In genomic region chr19:52847352-52847751, GRCh38 we compare ENCODE assay signal across 6 cellular contexts. TPM values are rescaled to one million over a fixed set of nuclear protein-coding genes. Genes with fewer than 3 reads are reported as not detected.
DNase-seq lines count a peak whose midpoint lies in the region; ATAC-seq and TF ChIP-seq lines count a peak whose summit lies in the region.
"Not testable (repeated sequence)": the region's sequence is repeated elsewhere in the genome, so short reads cannot be mapped to it uniquely, and the experiment has no call there.
"Had no signal": no experiment of that assay in that cellular context is flagged by ENCODE, and none has a peak within 500 bp of the region (broad histone marks: within the 10 kb centered on the region; RNA-seq: fewer than 3 reads in every experiment).

No MANE protein-coding gene starts in this region.

- intact Hi-C loops in Panc1 (cut with micrococcal nuclease; ENCODE audit: unreplicated experiment): not testable (repeated sequence)

- not testable (repeated sequence) for ATAC-seq in Panc1

- TF ChIP-seq CTCF in Panc1 (IDR thresholded peaks at IDR 0.05); endothelial cell (IDR thresholded peaks at IDR 0.05; ENCODE audit: unreplicated experiment); neural crest cell (conservative IDR thresholded peaks at IDR 0.05): not testable (repeated sequence)

- not testable (repeated sequence) for H4K5ac ChIP-seq in mesendoderm (ENCODE audit: low read length)

- H3K4me3 ChIP-seq in Panc1 (ENCODE audit: low read depth in 2 of 2, low read length in 2 of 2); mesendoderm (ENCODE audit: low read length); neuronal stem cell (ENCODE audit: low read length in 2 of 2): not testable (repeated sequence)

- not testable (repeated sequence) for H3K18ac ChIP-seq in mesendoderm (ENCODE audit: low read length); neuronal stem cell (ENCODE audit: low read length)

- not testable (repeated sequence) for DNase-seq in Panc1 (ENCODE audit: low read depth, low spot score); endothelial cell (ENCODE audit: low spot score); neural crest cell (ENCODE audit: low read depth, low spot score)
- DNase-seq in mesendoderm (peak; percentile 82), neuronal stem cell (ENCODE audit: low spot score) (peak; percentile 5)

- not testable (repeated sequence) for H3K27ac Mint-ChIP-seq in endothelial cell (ENCODE audit: unreplicated experiment)
- peak overlapping the region; percentile 62 for H3K27ac Mint-ChIP-seq in neural crest cell (ENCODE audit: unreplicated experiment)

- not testable (repeated sequence) for H3K4ac ChIP-seq in mesendoderm (ENCODE audit: low read depth, low read length); neuronal stem cell (ENCODE audit: low read length)

- not testable (repeated sequence) for H3K27me3 Mint-ChIP-seq in endothelial cell (ENCODE audit: unreplicated experiment); neural crest cell (ENCODE audit: low read depth)

- not testable (repeated sequence) for H2AK5ac ChIP-seq in mesendoderm (ENCODE audit: low read length); neuronal stem cell (ENCODE audit: low read depth, low read length)

- BruUV-seq in Panc1 (replicated peaks; lab: Mats Ljungman, UMichigan): TSS peak; percentile 20

- not testable (repeated sequence) for H2BK5ac ChIP-seq in mesendoderm (ENCODE audit: low read length); neuronal stem cell (ENCODE audit: low read length)

- CTCF ChIA-PET in Panc1 (lab: Charles Lee): not testable (repeated sequence)

- H3K4me1 Mint-ChIP-seq in endothelial cell (ENCODE audit: unreplicated experiment): not testable (repeated sequence)
- H3K4me1 Mint-ChIP-seq in neural crest cell: peaks cover 11% of the 10 kb centered on the region

- H3K36me3 ChIP-seq in Panc1 (ENCODE audit: control insufficient read depth, insufficient read depth, low read length): peaks cover 14% of the 10 kb centered on the region; the same call in 1 of the 2 replicates
- not testable (repeated sequence) for H3K36me3 ChIP-seq in mesendoderm (ENCODE audit: control insufficient read depth, insufficient read depth, low read length)
- H3K36me3 ChIP-seq in neuronal stem cell (replicated peaks in 1 of 2; ENCODE audit: control insufficient read depth in 2 of 2, insufficient read depth in 2 of 2, low read length in 2 of 2): peaks cover 29 to 94% of the 10 kb centered on the region in 2 donors

- H3K36me3 Mint-ChIP-seq in endothelial cell (ENCODE audit: low read depth, unreplicated experiment) (peaks cover 69% of the 10 kb centered on the region), neural crest cell (ENCODE audit: low read depth) (peaks cover 52% of the 10 kb centered on the region)

- not testable (repeated sequence) for H3K9ac ChIP-seq in mesendoderm (ENCODE audit: low read length); neuronal stem cell (ENCODE audit: low read depth, low read length, poor library complexity)

- H3K9me3 ChIP-seq in Panc1 (ENCODE audit: control insufficient read depth, insufficient read depth, low read depth, low read length) (peaks cover 12% of the 10 kb centered on the region), neuronal stem cell (replicated peaks in 1 of 2; ENCODE audit: control insufficient read depth in 2 of 2, insufficient read depth in 1 of 2, low read depth in 1 of 2, low read length in 2 of 2) (peaks cover 14 to 55% of the 10 kb centered on the region in 2 donors)

- not testable (repeated sequence) for H3K27ac ChIP-seq in Panc1 (ENCODE audit: low read length)
- peak overlapping the region; percentile 73 for H3K27ac ChIP-seq in mesendoderm (ENCODE audit: low read depth, low read length)
- peak overlapping the region; percentile 53 for H3K27ac ChIP-seq in neuronal stem cell (replicated peaks; ENCODE audit: low read length)

- H2BK15ac ChIP-seq in mesendoderm (replicated peaks; ENCODE audit: low read depth); neuronal stem cell (ENCODE audit: low read length): not testable (repeated sequence)

- POLR2A ChIA-PET in Panc1 (lab: Charles Lee): not testable (repeated sequence)

- not testable (repeated sequence) for H3K27me3 ChIP-seq in Panc1 (ENCODE audit: control insufficient read depth, insufficient read depth, low read length); mesendoderm (ENCODE audit: insufficient read depth, low read length, poor library complexity); neuronal stem cell (ENCODE audit: control insufficient read depth in 3 of 3, insufficient read depth in 3 of 3, low read depth in 1 of 3, low read length in 3 of 3)

- not testable (repeated sequence) for H3K79me2 ChIP-seq in mesendoderm (ENCODE audit: control insufficient read depth, insufficient read depth, low read length)

- H2BK12ac ChIP-seq in neuronal stem cell (ENCODE audit: low read length): not testable (repeated sequence)

- not testable (repeated sequence) for H3K23ac ChIP-seq in mesendoderm (ENCODE audit: low read length); neuronal stem cell (ENCODE audit: low read depth, low read length, poor library complexity)

- H2BK120ac ChIP-seq in mesendoderm (ENCODE audit: low read depth, low read length); neuronal stem cell (ENCODE audit: low read depth, low read length): not testable (repeated sequence)

- not testable (repeated sequence) for H2AFZ ChIP-seq in neuronal stem cell (ENCODE audit: low read length)

- not testable (repeated sequence) for H3K4me1 ChIP-seq in Panc1 (ENCODE audit: control insufficient read depth, insufficient read depth, low read length); mesendoderm (ENCODE audit: control insufficient read depth, low read depth, low read length); neuronal stem cell (ENCODE audit: control insufficient read depth in 2 of 2, insufficient read depth in 1 of 2, low read depth in 1 of 2, low read length in 2 of 2)

- H3K79me1 ChIP-seq in mesendoderm (ENCODE audit: low read length); neuronal stem cell (ENCODE audit: low read depth, low read length): not testable (repeated sequence)

- H3K9me3 Mint-ChIP-seq in endothelial cell (ENCODE audit: unreplicated experiment); neural crest cell: not testable (repeated sequence)

- in situ Hi-C loops in Panc1 (cut with HindIII; ENCODE audit: low pct_unique_long_range_greater_than_20kb, low sequenced_read_pairs): not testable (repeated sequence)

- not testable (repeated sequence) for H3K4me2 ChIP-seq in mesendoderm (ENCODE audit: low read length)
- peak overlapping the region; percentile 12 for H3K4me2 ChIP-seq in neuronal stem cell (ENCODE audit: insufficient read depth, low read length, poor library complexity, severe bottlenecking)

- H3K14ac ChIP-seq in neuronal stem cell (ENCODE audit: low read length): not testable (repeated sequence)

- not testable (repeated sequence) for H3K56ac ChIP-seq in mesendoderm (ENCODE audit: low read length)

- not testable (repeated sequence) for H4K91ac ChIP-seq in neuronal stem cell (ENCODE audit: low read depth, low read length, poor library complexity)

- not testable (repeated sequence) for H4K8ac ChIP-seq in mesendoderm (ENCODE audit: low read depth, low read length); neuronal stem cell (ENCODE audit: low read depth, low read length)

- WGBS in mesendoderm (ENCODE audit: extremely low coverage, insufficient coverage, low lambda C conversion rate): no CpG with 5 or more reads among the region's 5 CpGs
- WGBS in neuronal stem cell (ENCODE audit: extremely low coverage in 2 of 2, insufficient read length in 2 of 2, insufficient replicate concordance in 1 of 2), 2 donors: no CpG with 5 or more reads among the region's 5 CpGs

- H3K4me3 Mint-ChIP-seq in endothelial cell (ENCODE audit: unreplicated experiment): peak overlapping the region; percentile 23
- H3K4me3 Mint-ChIP-seq in neural crest cell: not testable (repeated sequence)

RNA-seq across cellular contexts. Expression of gene ZNF468, which starts 10.1 kb away (rescaled TPM):
- total RNA-seq in Panc1 (2021; ENCODE audit: unreplicated experiment) (27.5 TPM), endothelial cell (ENCODE audit: unreplicated experiment) (21.4 TPM), neural crest cell (20.9 and 27.9 TPM in 2 replicates)
- 11.5 TPM for polyA plus RNA-seq in Panc1 (2012; ENCODE audit: insufficient read length)
- polyA plus RNA-seq in mesendoderm (2013, experiment 1 of 2): 18.7 TPM
- 19.1 TPM for polyA plus RNA-seq in mesendoderm (2013, experiment 2 of 2)
- polyA plus RNA-seq in neuronal stem cell (2013, experiment 1 of 2): 13.6 TPM
- 14.6 TPM for polyA plus RNA-seq in neuronal stem cell (2013, experiment 2 of 2)

RNA-seq across cellular contexts. Expression of gene ZNF28, which starts 25.9 kb away (rescaled TPM):
- 26.7 TPM for total RNA-seq in Panc1 (2021; ENCODE audit: unreplicated experiment)
- polyA plus RNA-seq in Panc1 (2012; ENCODE audit: insufficient read length): 10.4 TPM
- 22.3 TPM for total RNA-seq in endothelial cell (ENCODE audit: unreplicated experiment)
- polyA plus RNA-seq in mesendoderm (2013, experiment 1 of 2): 18.4 TPM
- 17.3 TPM for polyA plus RNA-seq in mesendoderm (2013, experiment 2 of 2)
- total RNA-seq in neural crest cell: 15.8 and 19.4 TPM in 2 replicates
- 11.7 TPM for polyA plus RNA-seq in neuronal stem cell (2013, experiment 1 of 2)
- polyA plus RNA-seq in neuronal stem cell (2013, experiment 2 of 2): 11.8 TPM

RNA-seq across cellular contexts. Expression of gene ZNF320, which starts 50.1 kb away (rescaled TPM):
- total RNA-seq in Panc1 (2021; ENCODE audit: unreplicated experiment): 10.2 TPM
- 5.9 TPM for polyA plus RNA-seq in Panc1 (2012; ENCODE audit: insufficient read length)
- 34.7 TPM for total RNA-seq in endothelial cell (ENCODE audit: unreplicated experiment)
- polyA plus RNA-seq in mesendoderm (2013, experiment 1 of 2): 8.3 TPM
- polyA plus RNA-seq in mesendoderm (2013, experiment 2 of 2): 8.6 TPM
- total RNA-seq in neural crest cell: 26.9 and 38.1 TPM in 2 replicates
- polyA plus RNA-seq in neuronal stem cell (2013, experiment 1 of 2): 8.9 TPM
- polyA plus RNA-seq in neuronal stem cell (2013, experiment 2 of 2): 11.3 TPM
- total RNA-seq: G401 had no signal
